Comparison of ENCODE assay signal across 19 cellular contexts in genomic region chr10:21431799-21432198, GRCh38.
DNase-seq lines count a peak whose midpoint lies in the region; ATAC-seq, FAIRE-seq and TF ChIP-seq lines count a peak whose summit lies in the region.
"Had no signal": no experiment of that assay in that cellular context is flagged by ENCODE, and none has a peak within 500 bp of the region (broad histone marks: within the 10 kb centered on the region; RNA-seq: fewer than 3 reads in every experiment).

No MANE protein-coding gene starts in this region.

- TF ChIP-seq EP300 in transverse colon (IDR thresholded peaks at IDR 0.05; ENCODE audit: low read depth): no peak

- TF ChIP-seq CTCF in Panc1 (IDR thresholded peaks at IDR 0.05) (no peak), transverse colon (IDR thresholded peaks at IDR 0.05) (no peak)

- no peaks in the 10 kb centered on the region for H4K20me1 ChIP-seq in GM23248 (ENCODE audit: insufficient read depth)

- no peaks in the 10 kb centered on the region for H3F3A ChIP-seq in GM23248 (ENCODE audit: insufficient read depth)

- H3K27ac Mint-ChIP-seq in stimulated activated effector memory CD8-positive, alpha-beta T cell treated with anti-CD3 and anti-CD28 coated beads, Interleukin-12 subunit alpha, Interleukin-12 subunit beta, amount 100 ng/mL, for 72 hours: peak overlapping the region; percentile 13
- H3K27ac Mint-ChIP-seq: CD4-positive, alpha-beta T cell had no signal

- no peaks in the 10 kb centered on the region for H3K4me1 Mint-ChIP-seq in stimulated activated effector memory CD8-positive, alpha-beta T cell treated with anti-CD3 and anti-CD28 coated beads, Interleukin-12 subunit alpha, Interleukin-12 subunit beta, amount 100 ng/mL, for 72 hours

- H3K27me3 ChIP-seq in HUES48 (ENCODE audit: control insufficient read depth, insufficient read depth, low read length) (no peaks in the 10 kb centered on the region), Panc1 (ENCODE audit: control insufficient read depth, insufficient read depth, low read length) (no peaks in the 10 kb centered on the region), transverse colon (no peaks in the 10 kb centered on the region), GM23248 (replicated peaks; ENCODE audit: insufficient read depth) (peaks cover 7% of the 10 kb centered on the region)

- H3K36me3 Mint-ChIP-seq in stimulated activated effector memory CD8-positive, alpha-beta T cell treated with anti-CD3 and anti-CD28 coated beads, Interleukin-12 subunit alpha, Interleukin-12 subunit beta, amount 100 ng/mL, for 72 hours: no peaks in the 10 kb centered on the region

- H3K9me3 ChIP-seq in HUES48 (ENCODE audit: control insufficient read depth, insufficient read depth, low read length) (peaks cover 3% of the 10 kb centered on the region; the same call in 1 of the 2 replicates), Panc1 (ENCODE audit: control insufficient read depth, insufficient read depth, low read depth, low read length) (no peaks in the 10 kb centered on the region), transverse colon (no peaks in the 10 kb centered on the region), GM23248 (ENCODE audit: low read depth) (no peaks in the 10 kb centered on the region)

- H3K36me3 ChIP-seq in HUES48 (ENCODE audit: control insufficient read depth, insufficient read depth, low read length): no peaks in the 10 kb centered on the region
- no peaks in the 10 kb centered on the region for H3K36me3 ChIP-seq in Panc1 (ENCODE audit: control insufficient read depth, insufficient read depth, low read length)
- no peaks in the 10 kb centered on the region for H3K36me3 ChIP-seq in transverse colon
- H3K36me3 ChIP-seq in GM23248 (ENCODE audit: low read depth): no peaks in the 10 kb centered on the region

- WGBS in transverse colon (ENCODE audit: low coverage in 1 of 2), 2 donors: 86% methylated on average over 2 of the region's 2 CpGs; no CpG with 5 or more reads in 1 of the 2 donors
- WGBS in GM23248 (ENCODE audit: low coverage in 1 of 2, low lambda C conversion rate in 2 of 2, missing lambda C conversion rate in 2 of 2), 2 experiments: 76% methylated on average over 2 of the region's 2 CpGs

- H3K4me3 ChIP-seq in HUES48 (ENCODE audit: low read depth, low read length): no peak overlapping the region
- H3K4me3 ChIP-seq in Panc1 (ENCODE audit: low read depth in 2 of 2, low read length in 2 of 2): no peak overlapping the region
- no peak overlapping the region for H3K4me3 ChIP-seq in transverse colon
- no peak overlapping the region for H3K4me3 ChIP-seq in GM23248

- TF ChIP-seq POLR2A in H54 (IDR thresholded peaks at IDR 0.05; ENCODE audit: low read depth, low read length) (no peak), transverse colon (IDR thresholded peaks at IDR 0.05) (no peak)

- H3K9ac ChIP-seq in HUES48 (ENCODE audit: low read depth, low read length) (no peak overlapping the region), GM23248 (no peak overlapping the region)

- peak overlapping the region; percentile 50 for H3K27ac ChIP-seq in HUES48 (ENCODE audit: low read depth, low read length)
- peak overlapping the region; percentile 65; the same call in 1 of the 2 replicates for H3K27ac ChIP-seq in Panc1 (ENCODE audit: low read length)
- H3K27ac ChIP-seq in epithelial cell of prostate: peak overlapping the region; percentile 4
- no peak overlapping the region for H3K27ac ChIP-seq in transverse colon
- H3K27ac ChIP-seq in GM23248: no peak overlapping the region
- H3K27ac ChIP-seq: C4-2B had no signal

- POLR2A ChIA-PET in Panc1 (lab: Charles Lee): no interaction called here

- CTCF ChIA-PET in Panc1 (lab: Charles Lee): no interaction called here

- in situ Hi-C loops in Panc1 (cut with HindIII; ENCODE audit: low pct_unique_long_range_greater_than_20kb, low sequenced_read_pairs): no loop called here
- in situ Hi-C loops in transverse colon (cut with MboI; ENCODE audit: low pct_ligation_motif_present in 1 of 4, low pct_unique_long_range_greater_than_20kb in 1 of 4, low sequenced_read_pairs in 3 of 4): no loop called here
- in situ Hi-C loops in GM23248 (cut with MboI): no loop called here

- no peaks in the 10 kb centered on the region for H3K9me3 Mint-ChIP-seq in stimulated activated effector memory CD8-positive, alpha-beta T cell treated with anti-CD3 and anti-CD28 coated beads, Interleukin-12 subunit alpha, Interleukin-12 subunit beta, amount 100 ng/mL, for 72 hours

- FAIRE-seq in H54 (lab: Jason Lieb, UNC): no peak
- FAIRE-seq: A204.1, GM12892, GM18507 had no signal

- intact Hi-C loops in Panc1 (cut with micrococcal nuclease; ENCODE audit: unreplicated experiment): no loop called here
- intact Hi-C loops in transverse colon (cut with DNase I; ENCODE audit: low total_unique reads): no loop called here

- H3K9me2 ChIP-seq in GM23248 (ENCODE audit: insufficient read depth): no peaks in the 10 kb centered on the region

- BruUV-seq in Panc1 (replicated peaks; lab: Mats Ljungman, UMichigan): no TSS peak

- ATAC-seq in Panc1 (no peak), HG03520 (IDR thresholded peaks at IDR 0.05; ENCODE audit: unreplicated experiment) (no peak)
- ATAC-seq in stimulated activated effector memory CD8-positive, alpha-beta T cell treated with anti-CD3 and anti-CD28 coated beads, Interleukin-12 subunit alpha, Interleukin-12 subunit beta, amount 100 ng/mL, for 72 hours: no peak

- no peak overlapping the region for H2AFZ ChIP-seq in GM23248

- DNase-seq in Panc1 (ENCODE audit: low read depth, low spot score) (no peak), epithelial cell of prostate (ENCODE audit: low read depth, low spot score) (no peak), H54 (ENCODE audit: insufficient read length, low spot score) (no peak), transverse colon (no peak), GM23248 (no peak)
- no peak for DNase-seq in stimulated activated effector memory CD8-positive, alpha-beta T cell treated with anti-CD3 and anti-CD28 coated beads, Interleukin-12 subunit alpha, Interleukin-12 subunit beta, amount 100 ng/mL, for 72 hours (ENCODE audit: low spot score in 2 of 2)
- DNase-seq: AML-193; CD4-positive, alpha-beta T cell; DMS153; DMS79; GDM1; GOT3; H9 had no signal

- no peaks in the 10 kb centered on the region for H3K4me1 ChIP-seq in HUES48 (ENCODE audit: control insufficient read depth, insufficient read depth, low read length)
- H3K4me1 ChIP-seq in Panc1 (ENCODE audit: control insufficient read depth, insufficient read depth, low read length): no peaks in the 10 kb centered on the region
- H3K4me1 ChIP-seq in transverse colon: no peaks in the 10 kb centered on the region
- H3K4me1 ChIP-seq in GM23248 (ENCODE audit: insufficient read depth): no peaks in the 10 kb centered on the region

- H3K79me2 ChIP-seq in GM23248 (ENCODE audit: insufficient read depth): no peaks in the 10 kb centered on the region

- H3K4me3 Mint-ChIP-seq in stimulated activated effector memory CD8-positive, alpha-beta T cell treated with anti-CD3 and anti-CD28 coated beads, Interleukin-12 subunit alpha, Interleukin-12 subunit beta, amount 100 ng/mL, for 72 hours: no peak overlapping the region
- H3K4me3 Mint-ChIP-seq: CD4-positive, alpha-beta T cell; H9 had no signal

- H3K4me2 ChIP-seq in GM23248 (ENCODE audit: unreplicated experiment): no peak overlapping the region

Comparison
In these comparisons a context has a peak if more than half of its experiments do, and no peak if none do; other contexts are left out.
1. H3K27ac ChIP-seq: peak in HUES48 (single experiment), Panc1 (single experiment) and epithelial cell of prostate (single experiment); none in transverse colon (0 of 4) and GM23248 (single experiment).